In the genomic region with DNA sequence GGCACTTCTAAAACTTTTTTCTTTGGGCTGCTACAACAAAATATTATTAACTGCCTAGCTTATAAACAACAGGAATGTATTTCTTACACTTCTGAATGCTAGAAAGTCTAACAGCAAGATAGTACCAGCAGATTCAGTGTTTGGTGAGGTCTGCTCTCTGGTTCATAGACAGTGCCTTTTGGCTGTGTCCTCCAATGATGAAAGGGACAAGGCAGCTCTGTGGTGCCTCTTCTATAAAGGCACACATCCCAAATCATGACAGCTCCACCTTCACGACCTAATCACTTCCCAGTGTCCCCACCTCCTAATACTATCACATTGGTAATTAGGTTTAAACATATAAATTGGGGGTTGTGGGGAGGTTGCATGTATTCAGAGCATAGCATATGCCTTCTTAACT, we compare ENCODE assay signal across 10 cellular contexts. TPM values are rescaled to one million over a fixed set of nuclear protein-coding genes. Genes with fewer than 3 reads are reported as not detected.
"Had no signal": no experiment of that assay in that cellular context is flagged by ENCODE, and none has a peak within 500 bp of the region (broad histone marks: within the 10 kb centered on the region; RNA-seq: fewer than 3 reads in every experiment).

No MANE protein-coding gene starts in this region.

- H3K4me1 ChIP-seq: vagina had no signal

- H3K27ac ChIP-seq: cardiac muscle cell, neutrophil, thyroid gland, vagina had no signal

- H3K27me3 ChIP-seq: cardiac muscle cell, esophagus squamous epithelium, neutrophil, thyroid gland, vagina had no signal

- ATAC-seq: activated naive CD8-positive, alpha-beta T cell treated with anti-CD3 and anti-CD28 coated beads, Interleukin-2, amount 50 U/mL, for 24 hours had no signal

- DNase-seq: activated CD8-positive, alpha-beta memory T cell treated with anti-CD3 and anti-CD28 coated beads for 24 hours; activated naive CD4-positive, alpha-beta T cell treated with Interleukin-2 at 50 U/mL for 16 hours; activated naive CD8-positive, alpha-beta T cell treated with anti-CD3 and anti-CD28 coated beads, Interleukin-2, amount 50 U/mL, for 24 hours; esophagus squamous epithelium had no signal

RNA-seq across cellular contexts. Expression of gene CFH, which starts 9.5 kb away (rescaled TPM):
- polyA plus RNA-seq: naive thymus-derived CD4-positive, alpha-beta T cell had no signal

RNA-seq across cellular contexts. Expression of gene KCNT2, which starts 53.1 kb away (rescaled TPM):
- total RNA-seq: naive thymus-derived CD4-positive, alpha-beta T cell had no signal
- polyA plus RNA-seq: immature natural killer cell; naive thymus-derived CD4-positive, alpha-beta T cell had no signal
